Comparison of ENCODE assay signal across 10 cellular contexts in genomic region chr2:37189452-37190153, GRCh38. TPM values are rescaled to one million over a fixed set of nuclear protein-coding genes. Genes with fewer than 3 reads are reported as not detected.
A peak's percentile ranks its signal among the peaks of the same experiment; 100 is the strongest.
DNase-seq lines count a peak whose midpoint lies in the region; ATAC-seq and TF ChIP-seq lines count a peak whose summit lies in the region.
"Had no signal": no experiment of that assay in that cellular context is flagged by ENCODE, and none has a peak within 500 bp of the region (broad histone marks: within the 10 kb centered on the region; RNA-seq: fewer than 3 reads in every experiment).

No MANE protein-coding gene starts in this region.

- CTCF ChIA-PET in WTC11 (lab: Charles Lee): interaction anchor here (0.8 to 1.4 kb wide), 3 partner anchors 9 to 60 kb away, joined by 3 read pairs; no protein-coding TSS in a partner anchor

- peak overlapping the region; percentile 84 for H3K27ac Mint-ChIP-seq in WTC11

- 64% methylated on average over 6 of the region's 6 CpGs for WGBS in HUES64

- intact Hi-C loops in left colon (cut with DNase I, micrococcal nuclease): no loop called here

- no peaks in the 10 kb centered on the region for H3K27me3 Mint-ChIP-seq in WTC11 (ENCODE audit: low read depth)

- no peak overlapping the region for H3K4me3 ChIP-seq in HUES64 (ENCODE audit: low read length)
- H3K4me3 ChIP-seq: ascending aorta had no signal

- no peak overlapping the region for H3K4me3 Mint-ChIP-seq in WTC11

- H3K9ac ChIP-seq in HUES64 (ENCODE audit: low read depth, low read length): no peak overlapping the region

- no peaks in the 10 kb centered on the region for H3K27me3 ChIP-seq in HUES64 (ENCODE audit: insufficient read depth, low read length)
- H3K27me3 ChIP-seq: ascending aorta had no signal

- POLR2A ChIA-PET in WTC11 (lab: Charles Lee): interaction anchor here (0.5 to 0.6 kb wide), 2 partner anchors 12 to 83 kb away, joined by 3 to 4 read pairs; no protein-coding TSS in a partner anchor

- H3K27ac ChIP-seq in HUES64 (ENCODE audit: low read depth, low read length): peak overlapping the region; percentile 55
- H3K27ac ChIP-seq: ascending aorta had no signal

- ATAC-seq in WTC11: peak; percentile 84
- ATAC-seq in left colon: peak; percentile 67
- ATAC-seq in HG02981 (IDR thresholded peaks at IDR 0.05; ENCODE audit: unreplicated experiment): no peak
- ATAC-seq in GM18867 (IDR thresholded peaks at IDR 0.05; ENCODE audit: unreplicated experiment): no peak

- TF ChIP-seq CTCF in WTC11 (IDR thresholded peaks at IDR 0.05): no peak

- no peaks in the 10 kb centered on the region for H3K36me3 Mint-ChIP-seq in WTC11

- H3K9me3 Mint-ChIP-seq in WTC11: no peaks in the 10 kb centered on the region

- H3K36me3 ChIP-seq in HUES64 (ENCODE audit: insufficient read depth, low read length): no peaks in the 10 kb centered on the region
- H3K36me3 ChIP-seq: ascending aorta had no signal

- H3K4me1 Mint-ChIP-seq in WTC11: peaks cover 50% of the 10 kb centered on the region

- DNase-seq in AG20443 (ENCODE audit: low spot score) (peak; percentile 86), WTC11 (ENCODE audit: low spot score) (peak; percentile 65), left colon (no peak)
- DNase-seq in stimulated activated naive CD4-positive, alpha-beta T cell (lab: John Stamatoyannopoulos, UW): no peak
- DNase-seq in stimulated activated CD4-positive, alpha-beta T cell treated with anti-CD3 and anti-CD28 coated beads, Interleukin-4, amount 100 ng/mL, for 24 hours: no peak

- no peaks in the 10 kb centered on the region for H3K9me3 ChIP-seq in HUES64 (ENCODE audit: insufficient read depth, low read depth, low read length)
- H3K9me3 ChIP-seq: ascending aorta had no signal

- peaks cover 38% of the 10 kb centered on the region for H3K4me1 ChIP-seq in HUES64 (ENCODE audit: insufficient read depth, low read length)
- H3K4me1 ChIP-seq: ascending aorta had no signal

TF ChIP-seq in WTC11, 78 proteins besides CTCF, POLR2A, EP300 and RAD21:
- 0 out of 2 replicates have a peak, but pooled peaks have one; percentile 22 for TF ChIP-seq FOXK1 (CRISPR knock-in tag; IDR thresholded peaks at IDR 0.05)
- peak; percentile 51; the same call in 1 of the 2 replicates for TF ChIP-seq ETV6 (CRISPR knock-in tag; IDR thresholded peaks at IDR 0.05)
- TF ChIP-seq TEAD1 (CRISPR knock-in tag; IDR thresholded peaks at IDR 0.05): peak; percentile 41; the same call in 1 of the 2 replicates
- 0 out of 2 replicates have a peak, but pooled peaks have one; percentile 60 for TF ChIP-seq AFF4 (CRISPR knock-in tag; IDR thresholded peaks at IDR 0.05; ENCODE audit: borderline replicate concordance)
- TF ChIP-seq ZNF512 (CRISPR knock-in tag; IDR thresholded peaks at IDR 0.05; ENCODE audit: borderline replicate concordance): no peak

RNA-seq across cellular contexts. Expression of gene SULT6B1, which starts 1.1 kb away (rescaled TPM):
- not detected for polyA plus RNA-seq in HUES64 (2013, experiment 1 of 2)
- polyA plus RNA-seq in HUES64 (2013, experiment 2 of 2): not detected
- total RNA-seq in WTC11 (2021): not detected in 3 replicates
- total RNA-seq in left colon: not detected
- total RNA-seq: ascending aorta, skeletal muscle tissue had no signal

RNA-seq across cellular contexts. Expression of gene CEBPZOS, which starts 6.7 kb away (rescaled TPM):
- polyA plus RNA-seq in HUES64 (2013, experiment 1 of 2): 9.5 TPM
- 12.9 TPM for polyA plus RNA-seq in HUES64 (2013, experiment 2 of 2)
- 123 to 136 TPM (median 129 TPM) in 3 replicates for total RNA-seq in WTC11 (2021)
- 10 to 100 TPM; 33.9 to 38.6 TPM for total RNA-seq in left colon

RNA-seq across cellular contexts. Expression of gene EIF2AK2, which starts 32.8 kb away (rescaled TPM):
- polyA plus RNA-seq in HUES64 (2013, experiment 1 of 2): 19.3 TPM
- polyA plus RNA-seq in HUES64 (2013, experiment 2 of 2): 24.8 TPM
- total RNA-seq in WTC11 (2021): 34.2 to 42.3 TPM (median 40.7 TPM) in 3 replicates
- total RNA-seq in left colon: 10 to 100 TPM; 27.3 to 35.9 TPM

RNA-seq across cellular contexts. Expression of gene CEBPZ, which starts 41.8 kb away (rescaled TPM):
- polyA plus RNA-seq in HUES64 (2013, experiment 1 of 2): 103 TPM
- 104 TPM for polyA plus RNA-seq in HUES64 (2013, experiment 2 of 2)
- 127 to 146 TPM (median 132 TPM) in 3 replicates for total RNA-seq in WTC11 (2021)
- total RNA-seq in left colon: 10 to 100 TPM; 36.9 to 40.0 TPM

RNA-seq across cellular contexts. Expression of gene NDUFAF7, which starts 41.9 kb away (rescaled TPM):
- 26.4 TPM for polyA plus RNA-seq in HUES64 (2013, experiment 1 of 2)
- 23.3 TPM for polyA plus RNA-seq in HUES64 (2013, experiment 2 of 2)
- 42.9 to 57.8 TPM (median 44.9 TPM) in 3 replicates for total RNA-seq in WTC11 (2021)
- total RNA-seq in left colon: 10 to 100 TPM; 11.4 to 12.3 TPM

Comparison
In these comparisons a context has a peak if more than half of its experiments do, and no peak if none do; other contexts are left out.
1. DNase-seq: peak in AG20443 (single experiment) and WTC11 (single experiment); none in left colon (0 of 2), stimulated activated naive CD4-positive, alpha-beta T cell (0 of 6) and stimulated activated CD4-positive, alpha-beta T cell treated with anti-CD3 and anti-CD28 coated beads, Interleukin-4, amount 100 ng/mL, for 24 hours (single experiment).
2. ATAC-seq: peak in WTC11 (single experiment) and left colon (single experiment); none in HG02981 (single experiment) and GM18867 (single experiment).